In genomic region chr5:119273391-119273839, GRCh38 we compare ENCODE assay signal across 9 cellular contexts.
DNase-seq lines count a peak whose midpoint lies in the region; ATAC-seq, FAIRE-seq and TF ChIP-seq lines count a peak whose summit lies in the region.
"Had no signal": no experiment of that assay in that cellular context is flagged by ENCODE, and none has a peak within 500 bp of the region (broad histone marks: within the 10 kb centered on the region; RNA-seq: fewer than 3 reads in every experiment).

No MANE protein-coding gene starts in this region.

- no peak for FAIRE-seq in frontal cortex (lab: Jason Lieb, UNC)

- TF ChIP-seq CTCF in colonic mucosa (IDR thresholded peaks at IDR 0.05) (no peak), RWPE1 (conservative IDR thresholded peaks at IDR 0.05; ENCODE audit: low read depth) (no peak)

- H3K9me3 ChIP-seq in colonic mucosa: no peaks in the 10 kb centered on the region

- peaks cover 18% of the 10 kb centered on the region for H3K36me3 Mint-ChIP-seq in activated CD8-positive, alpha-beta memory T cell treated with anti-CD3 and anti-CD28 coated beads, Interleukin-2, amount 10 ng/mL, durations not matched to agents 7 days and 5 days

- CTCF ChIA-PET in activated CD8-positive, alpha-beta memory T cell treated with anti-CD3 and anti-CD28 coated beads, Interleukin-2, amount 10 ng/mL, durations not matched to agents 7 days and 5 days (lab: Charles Lee): interaction anchor here (0.7 to 3.8 kb wide), 12 partner anchors 11 to 67 kb away, joined by 3 to 20 read pairs (median 4); no protein-coding TSS in a partner anchor
- CTCF ChIA-PET in RWPE1 (lab: Yijun Ruan, JAX): interaction anchor here (0.8 kb wide), 1 partner anchor 10 kb away, joined by 3 read pairs; no protein-coding TSS in a partner anchor

- no peak for DNase-seq in activated CD8-positive, alpha-beta memory T cell treated with anti-CD3 and anti-CD28 coated beads, Interleukin-2, amount 10 ng/mL, durations not matched to agents 7 days and 5 days
- DNase-seq in activated CD8-positive, alpha-beta memory T cell treated with anti-CD3 and anti-CD28 coated beads, Interleukin-2, amount 50 U/mL, for 48 hours: no peak
- peak; percentile 29 for DNase-seq in OCI-M1 (lab: John Stamatoyannopoulos, UW)
- DNase-seq in colonic mucosa: no peak
- no peak for DNase-seq in stimulated activated naive CD8-positive, alpha-beta T cell treated with anti-CD3 and anti-CD28 coated beads, Interleukin-15, Interleukin-2, amounts not matched to agents 100 U/mL and 50 U/mL, for 24 hours
- no peak for DNase-seq in NCI-H2081 treated with DMSO at 0.1 percent for 48 hours (lab: John Stamatoyannopoulos, UW)
- no peak for DNase-seq in RWPE1 (ENCODE audit: low spot score)
- DNase-seq in frontal cortex (ENCODE audit: low spot score in 2 of 2): no peak
- DNase-seq: NCI-H1930 had no signal

- H3K27ac Mint-ChIP-seq in activated CD8-positive, alpha-beta memory T cell treated with anti-CD3 and anti-CD28 coated beads, Interleukin-2, amount 10 ng/mL, durations not matched to agents 7 days and 5 days: peak overlapping the region; percentile 87

- H3K4me1 Mint-ChIP-seq in activated CD8-positive, alpha-beta memory T cell treated with anti-CD3 and anti-CD28 coated beads, Interleukin-2, amount 10 ng/mL, durations not matched to agents 7 days and 5 days: peaks cover 76% of the 10 kb centered on the region

- ATAC-seq in activated CD8-positive, alpha-beta memory T cell treated with anti-CD3 and anti-CD28 coated beads, Interleukin-2, amount 10 ng/mL, durations not matched to agents 7 days and 5 days: no peak
- ATAC-seq in stimulated activated naive CD8-positive, alpha-beta T cell treated with anti-CD3 and anti-CD28 coated beads, Interleukin-15, Interleukin-2, amounts not matched to agents 100 U/mL and 50 U/mL, for 24 hours: peak; percentile 1

- intact Hi-C loops in colonic mucosa (cut with DNase I): no loop called here

- H3K27ac ChIP-seq in colonic mucosa (peak overlapping the region; percentile 24), RWPE1 (no peak overlapping the region)

- no peaks in the 10 kb centered on the region for H3K36me3 ChIP-seq in colonic mucosa

- no peaks in the 10 kb centered on the region for H3K27me3 Mint-ChIP-seq in activated CD8-positive, alpha-beta memory T cell treated with anti-CD3 and anti-CD28 coated beads, Interleukin-2, amount 10 ng/mL, durations not matched to agents 7 days and 5 days

- H3K9ac ChIP-seq in colonic mucosa (ENCODE audit: low read depth in 2 of 2, low read length in 2 of 2): no peak overlapping the region

- H3K4me1 ChIP-seq in colonic mucosa: peaks cover 5% of the 10 kb centered on the region

- no peak overlapping the region for H3K4me3 ChIP-seq in colonic mucosa

- no peaks in the 10 kb centered on the region for H3K9me3 Mint-ChIP-seq in activated CD8-positive, alpha-beta memory T cell treated with anti-CD3 and anti-CD28 coated beads, Interleukin-2, amount 10 ng/mL, durations not matched to agents 7 days and 5 days (ENCODE audit: low read depth)

- H3K4me3 Mint-ChIP-seq in activated CD8-positive, alpha-beta memory T cell treated with anti-CD3 and anti-CD28 coated beads, Interleukin-2, amount 10 ng/mL, durations not matched to agents 7 days and 5 days: peak overlapping the region; percentile 68

- no peaks in the 10 kb centered on the region for H3K27me3 ChIP-seq in colonic mucosa

- POLR2A ChIA-PET in RWPE1 (lab: Yijun Ruan, JAX; ENCODE audit: low non-redundant PET): no interaction called here
